ENCODE assay signal across 1 cellular context in the genomic region with DNA sequence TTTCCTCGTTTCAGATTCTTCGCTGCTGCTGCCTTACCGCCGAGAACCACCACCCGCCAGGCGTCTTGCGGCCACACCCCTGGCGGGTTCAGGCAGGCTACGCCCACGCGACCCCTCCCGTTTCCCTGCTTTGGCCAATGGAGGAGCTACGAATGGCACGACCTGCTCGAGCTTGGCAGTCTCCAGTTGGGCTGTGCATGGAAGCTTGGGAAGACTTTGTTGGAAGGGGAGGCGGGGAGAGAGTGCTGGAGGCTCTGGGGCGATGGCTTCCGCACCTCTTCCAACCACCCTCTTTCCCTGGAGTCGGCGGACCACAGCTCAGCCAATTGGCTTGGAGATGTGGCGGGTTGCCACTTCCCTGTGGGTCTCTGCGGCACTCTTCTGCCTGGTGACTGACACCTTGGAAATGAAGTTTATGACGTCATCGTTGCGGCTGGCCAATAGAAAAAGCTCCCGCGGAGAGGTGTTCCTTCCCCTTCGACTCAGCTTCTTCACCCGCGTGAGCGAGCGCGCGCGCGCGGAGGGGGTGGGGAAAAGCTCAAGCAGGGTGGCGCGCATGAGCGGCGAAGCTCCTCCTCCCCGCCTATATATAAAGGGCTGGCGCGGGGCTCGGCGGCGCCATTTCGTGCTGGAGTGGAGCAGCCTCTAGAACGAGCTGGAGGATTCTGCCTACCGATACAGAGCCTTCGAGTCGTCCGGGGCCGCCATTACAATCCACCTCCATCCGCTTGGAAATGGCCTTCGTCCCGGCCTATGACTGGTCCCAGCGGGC.
TF ChIP-seq lines count a peak whose summit lies in the region.

No MANE protein-coding gene starts in this region.

TF ChIP-seq in HepG2, 621 proteins besides CTCF, POLR2A, EP300 and RAD21 (continued from another document and continues in another):
- TF ChIP-seq ZNF142 (CRISPR knock-in tag; IDR thresholded peaks at IDR 0.05) (no peak; the same call in 1 of the 2 replicates), ZNF609 (CRISPR knock-in tag; IDR thresholded peaks at IDR 0.05; ENCODE audit: borderline replicate concordance) (no peak; the same call in 1 of the 2 replicates), ZNF678 (CRISPR knock-in tag; IDR thresholded peaks at IDR 0.05) (no peak), UBTF (CRISPR knock-in tag; IDR thresholded peaks at IDR 0.05) (peak; percentile 51; the same call in 1 of the 2 replicates), PHF8 (CRISPR knock-in tag; IDR thresholded peaks at IDR 0.05) (0 out of 2 replicates have a peak, but pooled peaks have one; percentile 26), ZNF546 (CRISPR knock-in tag; conservative IDR thresholded peaks at IDR 0.05) (0 out of 2 replicates have a peak, but pooled peaks have one; percentile 57), ZNF777 (CRISPR knock-in tag; IDR thresholded peaks at IDR 0.05) (no peak), ZNF296 (CRISPR knock-in tag; conservative IDR thresholded peaks at IDR 0.05) (0 out of 2 replicates have a peak, but pooled peaks have one; percentile 79), SRF (IDR thresholded peaks at IDR 0.05; ENCODE audit: low read depth, low read length) (no peak), SNRNP70 (IDR thresholded peaks at IDR 0.05; ENCODE audit: low read depth, low read length) (no peak), IKZF1 (IDR thresholded peaks at IDR 0.05) (no peak), CBX2 (IDR thresholded peaks at IDR 0.05; ENCODE audit: low read depth, low read length) (no peak), CBX2 (CRISPR knock-in tag; IDR thresholded peaks at IDR 0.05; ENCODE audit: low read depth) (no peak), TCF12 (IDR thresholded peaks at IDR 0.05) (no peak), TCF12 (CRISPR knock-in tag; IDR thresholded peaks at IDR 0.05) (0 out of 2 replicates have a peak, but pooled peaks have one; percentile 24), MED13 (CRISPR knock-in tag; IDR thresholded peaks at IDR 0.05) (peak; percentile 87), HMGA1 (CRISPR knock-in tag; conservative IDR thresholded peaks at IDR 0.05) (no peak), ZMYM4 (CRISPR knock-in tag; IDR thresholded peaks at IDR 0.05) (no peak; the same call in none of the 2 replicates), ARNT (IDR thresholded peaks at IDR 0.05) (no peak), NONO (IDR thresholded peaks at IDR 0.05) (no peak), NONO (CRISPR knock-in tag; conservative IDR thresholded peaks at IDR 0.05) (peak; percentile 65), ATF4 (CRISPR knock-in tag; IDR thresholded peaks at IDR 0.05) (peak in 1 of 2 experiments; percentile 62; a peak in 1 of 4 replicates), ZIK1 (CRISPR knock-in tag; IDR thresholded peaks at IDR 0.05; ENCODE audit: borderline replicate concordance, low read depth) (no peak; the same call in none of the 2 replicates), PTBP1 (IDR thresholded peaks at IDR 0.05; ENCODE audit: low read depth, low read length, poor library complexity, severe bottlenecking) (peak; percentile 43), ZNF430 (CRISPR knock-in tag; IDR thresholded peaks at IDR 0.05) (peak; percentile 83), AGO2 (optimal IDR thresholded peaks at IDR 0.05; ENCODE audit: low read depth, low read length) (peak; percentile 39), RAD51 (IDR thresholded peaks at IDR 0.05; ENCODE audit: borderline replicate concordance) (no peak), GPN1 (CRISPR knock-in tag; IDR thresholded peaks at IDR 0.05; ENCODE audit: borderline replicate concordance) (no peak), HHEX (CRISPR knock-in tag; IDR thresholded peaks at IDR 0.05) (no peak), SP140L (CRISPR knock-in tag; IDR thresholded peaks at IDR 0.05; ENCODE audit: borderline replicate concordance) (peak; percentile 95; the same call in 1 of the 2 replicates), SAP130 (CRISPR knock-in tag; IDR thresholded peaks at IDR 0.05; ENCODE audit: low read depth) (no peak; the same call in 1 of the 2 replicates), CBFB (CRISPR knock-in tag; IDR thresholded peaks at IDR 0.05) (peak; percentile 50; the same call in 1 of the 2 replicates)
- TF ChIP-seq, protein P1, sequence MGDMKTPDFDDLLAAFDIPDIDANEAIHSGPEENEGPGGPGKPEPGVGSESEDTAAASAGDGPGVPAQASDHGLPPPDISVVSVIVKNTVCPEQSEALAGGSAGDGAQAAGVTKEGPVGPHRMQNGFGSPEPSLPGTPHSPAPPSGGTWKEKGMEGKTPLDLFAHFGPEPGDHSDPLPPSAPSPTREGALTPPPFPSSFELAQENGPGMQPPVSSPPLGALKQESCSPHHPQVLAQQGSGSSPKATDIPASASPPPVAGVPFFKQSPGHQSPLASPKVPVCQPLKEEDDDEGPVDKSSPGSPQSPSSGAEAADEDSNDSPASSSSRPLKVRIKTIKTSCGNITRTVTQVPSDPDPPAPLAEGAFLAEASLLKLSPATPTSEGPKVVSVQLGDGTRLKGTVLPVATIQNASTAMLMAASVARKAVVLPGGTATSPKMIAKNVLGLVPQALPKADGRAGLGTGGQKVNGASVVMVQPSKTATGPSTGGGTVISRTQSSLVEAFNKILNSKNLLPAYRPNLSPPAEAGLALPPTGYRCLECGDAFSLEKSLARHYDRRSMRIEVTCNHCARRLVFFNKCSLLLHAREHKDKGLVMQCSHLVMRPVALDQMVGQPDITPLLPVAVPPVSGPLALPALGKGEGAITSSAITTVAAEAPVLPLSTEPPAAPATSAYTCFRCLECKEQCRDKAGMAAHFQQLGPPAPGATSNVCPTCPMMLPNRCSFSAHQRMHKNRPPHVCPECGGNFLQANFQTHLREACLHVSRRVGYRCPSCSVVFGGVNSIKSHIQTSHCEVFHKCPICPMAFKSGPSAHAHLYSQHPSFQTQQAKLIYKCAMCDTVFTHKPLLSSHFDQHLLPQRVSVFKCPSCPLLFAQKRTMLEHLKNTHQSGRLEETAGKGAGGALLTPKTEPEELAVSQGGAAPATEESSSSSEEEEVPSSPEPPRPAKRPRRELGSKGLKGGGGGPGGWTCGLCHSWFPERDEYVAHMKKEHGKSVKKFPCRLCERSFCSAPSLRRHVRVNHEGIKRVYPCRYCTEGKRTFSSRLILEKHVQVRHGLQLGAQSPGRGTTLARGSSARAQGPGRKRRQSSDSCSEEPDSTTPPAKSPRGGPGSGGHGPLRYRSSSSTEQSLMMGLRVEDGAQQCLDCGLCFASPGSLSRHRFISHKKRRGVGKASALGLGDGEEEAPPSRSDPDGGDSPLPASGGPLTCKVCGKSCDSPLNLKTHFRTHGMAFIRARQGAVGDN (CRISPR knock-in tag; IDR thresholded peaks at IDR 0.05): peak; percentile 91
- TF ChIP-seq, protein P2, sequence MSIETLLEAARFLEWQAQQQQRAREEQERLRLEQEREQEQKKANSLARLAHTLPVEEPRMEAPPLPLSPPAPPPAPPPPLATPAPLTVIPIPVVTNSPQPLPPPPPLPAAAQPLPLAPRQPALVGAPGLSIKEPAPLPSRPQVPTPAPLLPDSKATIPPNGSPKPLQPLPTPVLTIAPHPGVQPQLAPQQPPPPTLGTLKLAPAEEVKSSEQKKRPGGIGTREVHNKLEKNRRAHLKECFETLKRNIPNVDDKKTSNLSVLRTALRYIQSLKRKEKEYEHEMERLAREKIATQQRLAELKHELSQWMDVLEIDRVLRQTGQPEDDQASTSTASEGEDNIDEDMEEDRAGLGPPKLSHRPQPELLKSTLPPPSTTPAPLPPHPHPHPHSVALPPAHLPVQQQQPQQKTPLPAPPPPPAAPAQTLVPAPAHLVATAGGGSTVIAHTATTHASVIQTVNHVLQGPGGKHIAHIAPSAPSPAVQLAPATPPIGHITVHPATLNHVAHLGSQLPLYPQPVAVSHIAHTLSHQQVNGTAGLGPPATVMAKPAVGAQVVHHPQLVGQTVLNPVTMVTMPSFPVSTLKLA (IDR thresholded peaks at IDR 0.05): peak; percentile 50
- TF ChIP-seq, protein P3, sequence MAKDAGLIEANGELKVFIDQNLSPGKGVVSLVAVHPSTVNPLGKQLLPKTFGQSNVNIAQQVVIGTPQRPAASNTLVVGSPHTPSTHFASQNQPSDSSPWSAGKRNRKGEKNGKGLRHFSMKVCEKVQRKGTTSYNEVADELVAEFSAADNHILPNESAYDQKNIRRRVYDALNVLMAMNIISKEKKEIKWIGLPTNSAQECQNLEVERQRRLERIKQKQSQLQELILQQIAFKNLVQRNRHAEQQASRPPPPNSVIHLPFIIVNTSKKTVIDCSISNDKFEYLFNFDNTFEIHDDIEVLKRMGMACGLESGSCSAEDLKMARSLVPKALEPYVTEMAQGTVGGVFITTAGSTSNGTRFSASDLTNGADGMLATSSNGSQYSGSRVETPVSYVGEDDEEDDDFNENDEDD (CRISPR knock-in tag; IDR thresholded peaks at IDR 0.05; ENCODE audit: borderline replicate concordance): peak; percentile 96
